ENCODE assay signal across 8 cellular contexts in genomic region chr16:11296706-11297491, GRCh38. TPM values are rescaled to one million over a fixed set of nuclear protein-coding genes. Genes with fewer than 3 reads are reported as not detected.
A peak's percentile ranks its signal among the peaks of the same experiment; 100 is the strongest.
DNase-seq lines count a peak whose midpoint lies in the region; ATAC-seq and TF ChIP-seq lines count a peak whose summit lies in the region.

No MANE protein-coding gene starts in this region.

- peak overlapping the region; percentile 51 to 65 (median 57) for H3K4me3 Mint-ChIP-seq in brain

- H3K4me1 ChIP-seq in osteoblast (ENCODE audit: insufficient read depth, low read length): peaks cover 10% of the 10 kb centered on the region

- H3K9me3 ChIP-seq in osteoblast (ENCODE audit: low read depth, low read length): no peaks in the 10 kb centered on the region

- peaks cover 7% of the 10 kb centered on the region for H3K27me3 ChIP-seq in osteoblast (ENCODE audit: insufficient read depth, low read length)

- peak overlapping the region; percentile 48 for H3K4me3 ChIP-seq in osteoblast (ENCODE audit: insufficient read depth, low read length)

- H3K4me2 ChIP-seq in osteoblast (ENCODE audit: insufficient read depth, low read length): peak overlapping the region; percentile 82

- H3K9me3 Mint-ChIP-seq in brain: peaks cover 0 to 3% (median 0%) of the 10 kb centered on the region in 5 experiments

- DNase-seq in osteoblast (ENCODE audit: insufficient read length, low spot score, missing footprints) (peak; percentile 1), iPS-NIHi7 (ENCODE audit: extremely low spot score) (no peak), NCI-H1694 treated with DMSO at 0.1 percent for 48 hours (lab: John Stamatoyannopoulos, UW) (no peak), NCI-H774 (lab: John Stamatoyannopoulos, UW) (no peak)

- no peak for TF ChIP-seq CTCF in brain (conservative IDR thresholded peaks at IDR 0.05)
- no peak for TF ChIP-seq CTCF in osteoblast (IDR thresholded peaks at IDR 0.05; ENCODE audit: extremely low read depth, low read depth, low read length)

- H3K36me3 ChIP-seq in osteoblast (ENCODE audit: insufficient read depth, low read length): no peaks in the 10 kb centered on the region

- H3K27ac Mint-ChIP-seq in brain: peak overlapping the region; percentile 60 to 84 (median 72)

- peak overlapping the region; percentile 73 for H2AFZ ChIP-seq in osteoblast (ENCODE audit: low read length)

- H3K27me3 Mint-ChIP-seq in brain: peaks cover 6% of the 10 kb centered on the region

- H3K27ac ChIP-seq in osteoblast (ENCODE audit: low read depth, low read length): no peak overlapping the region

- no peaks in the 10 kb centered on the region for H3K79me2 ChIP-seq in osteoblast (ENCODE audit: insufficient read depth, low read length)

- ATAC-seq in GM18517 (IDR thresholded peaks at IDR 0.05; ENCODE audit: unreplicated experiment) (peak; percentile 17), HG03139 (IDR thresholded peaks at IDR 0.05; ENCODE audit: unreplicated experiment) (peak; percentile 11), HG03378 (IDR thresholded peaks at IDR 0.05; ENCODE audit: unreplicated experiment) (no peak)

- H3K4me1 Mint-ChIP-seq in brain: peaks cover 20% of the 10 kb centered on the region

- H4K20me1 ChIP-seq in osteoblast (ENCODE audit: insufficient read depth, low read length): no peaks in the 10 kb centered on the region

- H3K36me3 Mint-ChIP-seq in brain: no peaks in the 10 kb centered on the region

RNA-seq across cellular contexts. Expression of gene PRM1, which starts 15.8 kb away (rescaled TPM):
- not detected for polyA plus RNA-seq in brain (ENCODE audit: insufficient read depth, low read depth, low replicate concordance)
- total RNA-seq in osteoblast: not detected in 2 replicates

RNA-seq across cellular contexts. Expression of gene PRM2, which starts 20.6 kb away (rescaled TPM):
- not detected for polyA plus RNA-seq in brain (ENCODE audit: insufficient read depth, low read depth, low replicate concordance)
- total RNA-seq in osteoblast: not detected in 2 replicates

RNA-seq across cellular contexts. Expression of gene PRM3, which starts 23.5 kb away (rescaled TPM):
- not detected for polyA plus RNA-seq in brain (ENCODE audit: insufficient read depth, low read depth, low replicate concordance)
- total RNA-seq in osteoblast: not detected in 2 replicates

RNA-seq across cellular contexts. Expression of gene TNP2, which starts 27.8 kb away (rescaled TPM):
- polyA plus RNA-seq in brain (ENCODE audit: insufficient read depth, low read depth, low replicate concordance): not detected
- total RNA-seq in osteoblast: not detected in 2 replicates

RNA-seq across cellular contexts. Expression of gene SOCS1, which starts 40.9 kb away (rescaled TPM):
- polyA plus RNA-seq in brain (ENCODE audit: insufficient read depth, low read depth, low replicate concordance): 2.2 TPM
- 1.1 and 1.8 TPM in 2 replicates for total RNA-seq in osteoblast
